9 cellular contexts compared by ENCODE assay signal in genomic region chr1:91851130-91852010, GRCh38. TPM values are rescaled to one million over a fixed set of nuclear protein-coding genes. Genes with fewer than 3 reads are reported as not detected.
DNase-seq lines count a peak whose midpoint lies in the region; ATAC-seq and TF ChIP-seq lines count a peak whose summit lies in the region.
"Had no signal": no experiment of that assay in that cellular context is flagged by ENCODE, and none has a peak within 500 bp of the region (broad histone marks: within the 10 kb centered on the region; RNA-seq: fewer than 3 reads in every experiment).

No MANE protein-coding gene starts in this region.

- no peaks in the 10 kb centered on the region for H3K9me3 Mint-ChIP-seq in endothelial cell (ENCODE audit: unreplicated experiment)

- H3K27ac Mint-ChIP-seq in endothelial cell (ENCODE audit: unreplicated experiment) = no peak overlapping the region
- H3K27ac Mint-ChIP-seq: activated naive CD8-positive, alpha-beta T cell treated with anti-CD3 and anti-CD28 coated beads, Interleukin-2, amount 10 ng/mL, durations not matched to agents 7 days and 5 days had no signal

- H3K27me3 ChIP-seq in RWPE2 (ENCODE audit: insufficient read depth, poor library complexity, severe bottlenecking) (no peaks in the 10 kb centered on the region), rectal smooth muscle tissue (ENCODE audit: control insufficient read depth, insufficient read depth, low read length) (no peaks in the 10 kb centered on the region)

- TF ChIP-seq CTCF in RWPE2 (IDR thresholded peaks at IDR 0.05; ENCODE audit: poor library complexity, severe bottlenecking) (no peak), endothelial cell (IDR thresholded peaks at IDR 0.05; ENCODE audit: unreplicated experiment) (no peak)

- H3K4me1 ChIP-seq in RWPE2 (ENCODE audit: insufficient read depth, poor library complexity, severe bottlenecking) = peaks cover 15% of the 10 kb centered on the region
- peaks cover 11% of the 10 kb centered on the region for H3K4me1 ChIP-seq in rectal smooth muscle tissue (ENCODE audit: control insufficient read depth, insufficient read depth, low read length)

- H3K27ac ChIP-seq in RWPE2 (ENCODE audit: poor library complexity, severe bottlenecking) (peak overlapping the region; percentile 44), rectal smooth muscle tissue (ENCODE audit: low read depth, low read length) (peak overlapping the region; percentile 93)

- H3K4me3 Mint-ChIP-seq in endothelial cell (ENCODE audit: unreplicated experiment) = no peak overlapping the region
- H3K4me3 Mint-ChIP-seq: activated naive CD8-positive, alpha-beta T cell treated with anti-CD3 and anti-CD28 coated beads, Interleukin-2, amount 10 ng/mL, durations not matched to agents 7 days and 5 days had no signal

- H3K36me3 Mint-ChIP-seq in endothelial cell (ENCODE audit: low read depth, unreplicated experiment) = peaks cover 4% of the 10 kb centered on the region
- H3K36me3 Mint-ChIP-seq: activated naive CD8-positive, alpha-beta T cell treated with anti-CD3 and anti-CD28 coated beads, Interleukin-2, amount 10 ng/mL, durations not matched to agents 7 days and 5 days had no signal

- no peaks in the 10 kb centered on the region for H3K4me1 Mint-ChIP-seq in endothelial cell (ENCODE audit: unreplicated experiment)
- H3K4me1 Mint-ChIP-seq: activated naive CD8-positive, alpha-beta T cell treated with anti-CD3 and anti-CD28 coated beads, Interleukin-2, amount 10 ng/mL, durations not matched to agents 7 days and 5 days had no signal

- peak; percentile 88 for DNase-seq in GM03348 (ENCODE audit: low spot score)
- DNase-seq in RWPE2 (ENCODE audit: low spot score) = peak; percentile 72
- DNase-seq in glomerular visceral epithelial cell (ENCODE audit: extremely low spot score) = peak; percentile 43
- no peak for DNase-seq in activated effector memory CD4-positive, alpha-beta T cell treated with anti-CD3 and anti-CD28 coated beads, Interleukin-2, amount 50 U/mL, for 16 hours
- no peak for DNase-seq in endothelial cell (ENCODE audit: low spot score)
- DNase-seq: activated naive CD8-positive, alpha-beta T cell treated with anti-CD3 and anti-CD28 coated beads, Interleukin-2, amount 10 ng/mL, durations not matched to agents 7 days and 5 days had no signal

- no peak overlapping the region for H3K4me3 ChIP-seq in RWPE2 (ENCODE audit: severe bottlenecking)
- peak overlapping the region; percentile 56 for H3K4me3 ChIP-seq in rectal smooth muscle tissue (ENCODE audit: low read length)

- H3K36me3 ChIP-seq in RWPE2 (ENCODE audit: low read depth) (no peaks in the 10 kb centered on the region), rectal smooth muscle tissue (ENCODE audit: control insufficient read depth, insufficient read depth, low read length) (no peaks in the 10 kb centered on the region)

- ATAC-seq in RWPE2 (ENCODE audit: low read depth) (peak; percentile 93), GM21825 (IDR thresholded peaks at IDR 0.05; ENCODE audit: unreplicated experiment) (no peak), HG03460 (IDR thresholded peaks at IDR 0.05; ENCODE audit: unreplicated experiment) (no peak)

- H3K9ac ChIP-seq in rectal smooth muscle tissue (ENCODE audit: low read length) = no peak overlapping the region

- H3K9me3 ChIP-seq in RWPE2 (ENCODE audit: severe bottlenecking) = no peaks in the 10 kb centered on the region

- peaks cover 1% of the 10 kb centered on the region for H3K27me3 Mint-ChIP-seq in endothelial cell (ENCODE audit: unreplicated experiment)

RNA-seq across cellular contexts. Expression of gene TGFBR3, which starts 34.6 kb away (rescaled TPM):
- 39.2 TPM for total RNA-seq in endothelial cell (ENCODE audit: unreplicated experiment)

Comparison
In these comparisons a context has a peak if more than half of its experiments do, and no peak if none do; other contexts are left out.
1. DNase-seq: peak in GM03348 (single experiment), RWPE2 (single experiment) and glomerular visceral epithelial cell (single experiment); none in activated effector memory CD4-positive, alpha-beta T cell treated with anti-CD3 and anti-CD28 coated beads, Interleukin-2, amount 50 U/mL, for 16 hours (single experiment) and endothelial cell (single experiment).